Comparison of ENCODE assay signal across 8 cellular contexts in the genomic region with DNA sequence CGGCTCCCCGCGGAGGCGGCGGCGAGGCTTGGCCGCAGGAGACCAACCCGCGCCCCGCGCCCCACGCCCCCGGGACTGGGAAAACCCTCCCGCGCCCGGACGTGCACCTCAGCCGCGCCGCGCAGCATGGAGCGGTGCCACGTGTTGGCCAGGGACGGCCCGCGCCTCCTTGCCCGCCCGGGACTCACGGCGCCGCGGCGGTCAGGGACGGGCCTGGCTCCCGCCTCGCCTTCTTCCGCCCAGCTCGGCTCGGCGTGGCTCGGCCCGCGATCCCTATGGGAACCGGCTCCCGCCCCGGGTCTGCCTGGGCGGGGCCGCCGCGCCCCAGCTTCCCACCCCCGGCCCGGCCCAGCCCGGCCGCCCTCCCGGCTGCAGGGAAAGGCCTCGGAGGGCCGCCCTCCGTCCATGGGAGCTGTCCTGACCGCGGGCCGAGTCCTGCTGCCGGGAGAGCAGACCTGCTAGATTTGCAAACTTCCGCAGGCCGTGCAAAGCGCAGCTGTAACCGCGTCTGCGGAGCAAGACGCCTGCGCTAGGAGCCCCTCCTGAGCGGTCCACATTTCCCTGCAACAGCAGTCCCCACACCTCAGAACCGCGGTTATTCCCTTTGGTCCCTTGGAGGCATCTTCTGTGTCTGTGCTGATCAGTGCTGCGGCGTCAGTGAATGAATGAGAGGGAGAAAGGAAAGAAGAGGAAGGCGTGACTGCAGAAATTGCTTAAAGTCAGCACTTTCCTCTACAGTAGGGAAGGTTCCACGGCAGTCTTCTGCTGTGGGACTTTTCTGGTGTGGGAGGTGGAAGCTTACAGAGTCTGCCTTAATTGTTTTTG. TPM values are rescaled to one million over a fixed set of nuclear protein-coding genes. Genes with fewer than 3 reads are reported as not detected.
DNase-seq lines count a peak whose midpoint lies in the region; ATAC-seq, FAIRE-seq and TF ChIP-seq lines count a peak whose summit lies in the region.

A gene (minus strand): TSS at position 246 of the 825 bp plus-strand sequence. CDS start 1,013 bp downstream, outside the sequence.

- ATAC-seq in GM21381 (IDR thresholded peaks at IDR 0.05; ENCODE audit: unreplicated experiment) = peak; percentile 65
- peak; percentile 84 for ATAC-seq in IMR-90 (ENCODE audit: low read depth)
- peak; percentile 83 for ATAC-seq in GM12878

- SMC1A ChIA-PET in GM12878 (lab: Charles Lee; ENCODE audit: uncharacterized antibody, unreplicated experiment) = interaction anchor here (0.6 to 4.0 kb wide), 8 partner anchors 28 to 122 kb away, joined by 3 to 17 read pairs (median 4); no protein-coding TSS in a partner anchor

- TF ChIP-seq RAD21 in IMR-90 (IDR thresholded peaks at IDR 0.05; ENCODE audit: low read length) (no peak), GM12878 (IDR thresholded peaks at IDR 0.05; ENCODE audit: insufficient read depth, low read depth, low read length) (no peak)

- H2BK120ac ChIP-seq in IMR-90 (ENCODE audit: low read depth, low read length) = peak within 1 kb of the TSS; percentile 75

- peak within 1 kb of the TSS; percentile 77; the same call in 2 of the 3 replicates for H2BK15ac ChIP-seq in IMR-90 (ENCODE audit: low read depth, low read length)

- H4K5ac ChIP-seq in IMR-90 (ENCODE audit: low read depth, low read length) = peak within 1 kb of the TSS; percentile 39; the same call in 1 of the 2 replicates

- H3K27me3 ChIP-seq in IMR-90 (ENCODE audit: control insufficient read depth, insufficient read depth, low read length) = no peaks in the 10 kb centered on the region
- H3K27me3 ChIP-seq in GM12878 (replicated peaks in 1 of 2; ENCODE audit: control insufficient read depth in 2 of 2, insufficient read depth in 2 of 2, low read length in 1 of 2) = no peaks in the 10 kb centered on the region

- H3K36me3 ChIP-seq in IMR-90 (ENCODE audit: control insufficient read depth, insufficient read depth, low read length) (no peaks in the 10 kb centered on the region), GM12878 (ENCODE audit: control insufficient read depth in 2 of 2, insufficient read depth in 2 of 2, low read length in 1 of 2) (no peaks in the 10 kb centered on the region)

- POLR2A ChIA-PET in IMR-90 (lab: Charles Lee; ENCODE audit: unreplicated experiment) (no interaction called here), GM12878 (lab: Charles Lee) (interaction anchor here (0.5 to 1.2 kb wide), 5 partner anchors 11 to 1081 kb away, joined by 3 to 7 read pairs (median 4); no protein-coding TSS in a partner anchor)

- H3K4me1 ChIP-seq in IMR-90 (ENCODE audit: control insufficient read depth, insufficient read depth, low read length) = peaks cover 19% of the 10 kb centered on the region
- H3K4me1 ChIP-seq in GM12878 (ENCODE audit: control insufficient read depth, insufficient read depth, low read length) = peaks cover 7% of the 10 kb centered on the region

- peak within 1 kb of the TSS; percentile 45 to 46 for H4K8ac ChIP-seq in IMR-90 (ENCODE audit: low read depth in 2 of 2, low read length in 2 of 2)

- TF ChIP-seq EP300 in GM12878 (IDR thresholded peaks at IDR 0.05; ENCODE audit: borderline replicate concordance in 1 of 2, control insufficient read depth in 1 of 2, low read depth in 2 of 2, low read length in 2 of 2) = no peak

- peak within 1 kb of the TSS; percentile 45 for H4K91ac ChIP-seq in IMR-90 (ENCODE audit: insufficient read depth, low read depth, low read length)

- FAIRE-seq in GM12878 (lab: Jason Lieb, UNC) = no peak

- H3K27ac ChIP-seq in IMR-90 (ENCODE audit: insufficient read depth, low read length) (peak within 1 kb of the TSS; percentile 77), GM12878 (ENCODE audit: control insufficient read depth, insufficient read depth) (peak within 1 kb of the TSS; percentile 59)

- BruUV-seq in IMR-90 (replicated peaks; lab: Mats Ljungman, UMichigan) (no TSS peak), GM12878 (replicated peaks; lab: Mats Ljungman, UMichigan) (no TSS peak)

- no peaks in the 10 kb centered on the region for H3K79me2 ChIP-seq in GM12878 (ENCODE audit: control insufficient read depth, insufficient read depth, low read length)

- H4K20me1 ChIP-seq in IMR-90 (ENCODE audit: insufficient read depth, low read length) (no peaks in the 10 kb centered on the region), GM12878 (ENCODE audit: control insufficient read depth, insufficient read depth) (no peaks in the 10 kb centered on the region)

- TF ChIP-seq CTCF in IMR-90 (conservative IDR thresholded peaks at IDR 0.05; ENCODE audit: low read depth, low read length) = no peak
- no peak for TF ChIP-seq CTCF in GM12878 (IDR thresholded peaks at IDR 0.05 in 2 of 3, conservative IDR thresholded peaks at IDR 0.05 in 1 of 3; ENCODE audit: control insufficient read depth in 2 of 3, extremely low read depth in 1 of 3, insufficient read depth in 1 of 3, low read depth in 3 of 3, low read length in 3 of 3)

- H2BK5ac ChIP-seq in IMR-90 (ENCODE audit: low read depth, low read length, poor library complexity, severe bottlenecking) = peak within 1 kb of the TSS; percentile 42

- H3K9me3 ChIP-seq in IMR-90 (ENCODE audit: control insufficient read depth, insufficient read depth, low read length) = no peaks in the 10 kb centered on the region
- no peaks in the 10 kb centered on the region for H3K9me3 ChIP-seq in GM12878 (replicated peaks; ENCODE audit: control insufficient read depth, insufficient read depth, low read length)

- no peak for TF ChIP-seq POLR2A in IMR-90 (IDR thresholded peaks at IDR 0.05; ENCODE audit: low read depth, low read length)
- peak; percentile 80 for TF ChIP-seq POLR2A in GM12878 (IDR thresholded peaks at IDR 0.05; ENCODE audit: low read depth, low read length)

- peak within 1 kb of the TSS; percentile 87 for H3K4ac ChIP-seq in IMR-90 (ENCODE audit: low read depth, low read length)

- peak within 1 kb of the TSS; percentile 33 for H3K18ac ChIP-seq in IMR-90 (ENCODE audit: low read depth, low read length)

- peak within 1 kb of the TSS; percentile 61 for H3K4me3 ChIP-seq in IMR-90 (ENCODE audit: insufficient read depth, low read depth, low read length)
- peak within 1 kb of the TSS; percentile 66 for H3K4me3 ChIP-seq in GM12878

- H3K23ac ChIP-seq in IMR-90 (ENCODE audit: low read depth, low read length) = peak within 1 kb of the TSS; percentile 79

- DNase-seq in DMS114 treated with DMSO at 0.1 percent for 48 hours (lab: John Stamatoyannopoulos, UW; ENCODE audit: unreplicated experiment) (peak; percentile 29), IMR-90 (peak; percentile 70), GM12878 (ENCODE audit: low read depth, low spot score) (no peak), hippocampal formation (lab: John Stamatoyannopoulos, UW) (peak; percentile 54 to 66), putamen (ENCODE audit: low spot score) (peak; percentile 38), SKM-1 (lab: John Stamatoyannopoulos, UW; ENCODE audit: unreplicated experiment) (no peak)

- in situ Hi-C loops in IMR-90 (cut with MboI; ENCODE audit: low sequenced_read_pairs) (no loop called here), GM12878 (cut with MboI) (no loop called here)

- peak within 1 kb of the TSS; percentile 74 for H3K14ac ChIP-seq in IMR-90 (replicated peaks; ENCODE audit: low read depth, low read length)

- H2AK9ac ChIP-seq in IMR-90 (replicated peaks; ENCODE audit: low read depth, low read length, poor library complexity) = peak within 1 kb of the TSS; percentile 85

- dilution Hi-C loops in IMR-90 (cut with HindIII; ENCODE audit: low sequenced_read_pairs, unreplicated experiment) = no loop called here

- peak within 1 kb of the TSS; percentile 2; the same call in 1 of the 2 replicates for H2AK5ac ChIP-seq in IMR-90 (ENCODE audit: low read depth, low read length)

- peak within 1 kb of the TSS; percentile 48; the same call in 1 of the 2 replicates for H2BK20ac ChIP-seq in IMR-90 (ENCODE audit: low read depth, low read length)

- peak within 1 kb of the TSS; percentile 82 for H3K56ac ChIP-seq in IMR-90 (ENCODE audit: extremely low read depth, insufficient read depth, low read length)

- intact Hi-C loops in IMR-90 (cut with micrococcal nuclease) = loop anchor here (2.0 to 5.0 kb wide), 3 partner anchors 52 to 135 kb away; a partner anchor contains a TSS
- intact Hi-C loops in T-helper 2 cell treated with Interferon-gamma antibody and Interleukin-4, amounts not matched to agents 100 ng/mL and 5 ng/mL, for 36 hours (cut with micrococcal nuclease) = loop anchor here (1.0 to 2.0 kb wide), 3 partner anchors 34 to 128 kb away; no protein-coding TSS in a partner anchor
- intact Hi-C loops in GM12878 (cut with micrococcal nuclease; ENCODE audit: unreplicated experiment) = loop anchor here (1.0 to 2.0 kb wide), 2 partner anchors 55 to 76 kb away; no protein-coding TSS in a partner anchor

- H3K79me1 ChIP-seq in IMR-90 (ENCODE audit: low read depth in 1 of 2, low read length in 2 of 2) = peaks cover 0 to 19% of the 10 kb centered on the region in 2 experiments; a peak in 1 of 4 replicates

- RAD21 ChIA-PET in GM12878 (lab: Charles Lee; ENCODE audit: unreplicated experiment) = interaction anchor here (0.9 to 2.5 kb wide), 4 partner anchors 34 to 136 kb away, joined by 3 to 11 read pairs (median 6); no protein-coding TSS in a partner anchor

- peaks cover 17% of the 10 kb centered on the region for H3K9me1 ChIP-seq in IMR-90 (ENCODE audit: insufficient read depth, low read length)

- CTCF ChIA-PET in IMR-90 (lab: Yijun Ruan, JAX) = interaction anchor here (0.6 to 1.0 kb wide), 2 partner anchors 14 to 54 kb away, joined by 3 to 9 read pairs; no protein-coding TSS in a partner anchor
- CTCF ChIA-PET in GM12878 (lab: Yijun Ruan, JAX) = interaction anchor here (0.6 to 2.1 kb wide), 8 partner anchors 13 to 545 kb away, joined by 3 to 9 read pairs (median 4); a partner anchor contains a TSS

- 2% methylated on average over 55 of the region's 77 CpGs; no CpG with 5 or more reads in 1 of the 2 experiments for WGBS in IMR-90 (ENCODE audit: extremely low coverage in 2 of 2, insufficient read length in 1 of 2), 2 experiments
- WGBS in GM12878 (ENCODE audit: insufficient coverage, insufficient replicate concordance, low lambda C conversion rate, missing lambda C conversion rate) = 2% methylated on average over 67 of the region's 77 CpGs

- H2AFZ ChIP-seq in IMR-90 (replicated peaks; ENCODE audit: low read length, poor library complexity) = peak within 1 kb of the TSS; percentile 88
- H2AFZ ChIP-seq in GM12878 (ENCODE audit: control insufficient read depth, low read depth, low read length) = peak within 1 kb of the TSS; percentile 95

- H3K4me2 ChIP-seq in IMR-90 (ENCODE audit: low read depth, low read length) (peak within 1 kb of the TSS; percentile 91), GM12878 (ENCODE audit: control insufficient read depth, insufficient read depth) (peak within 1 kb of the TSS; percentile 95)

- H3K9ac ChIP-seq in IMR-90 (ENCODE audit: low read depth, low read length) (peak within 1 kb of the TSS; percentile 71), GM12878 (ENCODE audit: control insufficient read depth, insufficient read depth, low read length) (peak within 1 kb of the TSS; percentile 74)

RNA-seq across cellular contexts. Expression of the gene that starts here (rescaled TPM):
- 3.8 and 7.2 TPM in 2 replicates for total RNA-seq in IMR-90 (2012; rRNA removed)
- polyA plus RNA-seq in IMR-90 (2012; rRNA removed) = 1.5 and 1.9 TPM in 2 replicates
- polyA plus RNA-seq in IMR-90 (2012; cell fraction: cytosol; rRNA removed) = 0.75 and 0.87 TPM in 2 replicates
- polyA plus RNA-seq in IMR-90 (2012; cell fraction: nucleus; rRNA removed; ENCODE audit: low replicate concordance) = 1.0 and 5.3 TPM in 2 replicates
- 10.6 and 13.6 TPM in 2 replicates for total RNA-seq in T-helper 2 cell treated with Interferon-gamma antibody and Interleukin-4, amounts not matched to agents 100 ng/mL and 5 ng/mL, for 36 hours
- total RNA-seq in GM12878 (2013; cell fraction: nucleolus; rRNA removed) = 34.6 and 45.7 TPM in 2 replicates
- 11.0 and 20.4 TPM in 2 replicates for total RNA-seq in GM12878 (2014; rRNA removed)
- 19.0 and 22.6 TPM in 2 replicates for total RNA-seq in GM12878 (2014; rRNA removed; fragmentation: Illumina TruSeq; extraction: Trizol)
- total RNA-seq in GM12878 (2021) = 10.6 and 11.9 TPM in 2 replicates
- polyA plus RNA-seq in GM12878 (2011; ENCODE audit: low read depth) = 2.0 TPM
- polyA plus RNA-seq in GM12878 (2011; rRNA removed) = 17.4 and 20.9 TPM in 2 replicates
- 7.3 and 9.6 TPM in 2 replicates for polyA plus RNA-seq in GM12878 (2011; cell fraction: cytosol; rRNA removed)
- 14.2 and 16.3 TPM in 2 replicates for polyA plus RNA-seq in GM12878 (2011; cell fraction: nucleus; rRNA removed)
- polyA plus RNA-seq in GM12878 (2012) = 5.0 and 6.5 TPM in 2 replicates
- polyA plus RNA-seq in GM12878 (2014; fragmentation: Illumina TruSeq; extraction: Trizol) = 9.0 and 9.3 TPM in 2 replicates
- polyA plus RNA-seq in GM12878 (2014; fragmentation: Nextera tagmentation; extraction: Ambion mirVana) = 10 to 100 TPM in 1 of 2 experiments, 1 to 10 TPM in 1; 10.0 to 17.2 TPM
- polyA plus RNA-seq in GM12878 (2014; rRNA removed) = 5.8 and 9.0 TPM in 2 replicates
- 10 to 100 TPM; 10.1 to 11.3 TPM for polyA plus RNA-seq in GM12878 (2016; fragmentation: Nextera tagmentation; extraction: Ambion mirVana)
- 16.2 and 24.2 TPM in 2 replicates for polyA minus RNA-seq in GM12878 (2011; rRNA and poly(A)+ RNA removed)
- 6.2 and 6.9 TPM in 2 replicates for polyA minus RNA-seq in GM12878 (2011; cell fraction: cytosol; rRNA and poly(A)+ RNA removed)
- 9.1 and 16.3 TPM in 2 replicates for polyA minus RNA-seq in GM12878 (2011; cell fraction: nucleus; rRNA and poly(A)+ RNA removed)

Comparison
In these comparisons a context has a peak if more than half of its experiments do, and no peak if none do; other contexts are left out.
1. DNase-seq: peak in DMS114 treated with DMSO at 0.1 percent for 48 hours (single experiment), IMR-90 (single experiment), hippocampal formation (2 of 2) and putamen (single experiment); none in GM12878 (single experiment) and SKM-1 (single experiment).
2. Peak in every context shown above with its lines, with median percentiles within 50 percentile points of each other: ATAC-seq.